18 cellular contexts compared by ENCODE assay signal in the genomic region with DNA sequence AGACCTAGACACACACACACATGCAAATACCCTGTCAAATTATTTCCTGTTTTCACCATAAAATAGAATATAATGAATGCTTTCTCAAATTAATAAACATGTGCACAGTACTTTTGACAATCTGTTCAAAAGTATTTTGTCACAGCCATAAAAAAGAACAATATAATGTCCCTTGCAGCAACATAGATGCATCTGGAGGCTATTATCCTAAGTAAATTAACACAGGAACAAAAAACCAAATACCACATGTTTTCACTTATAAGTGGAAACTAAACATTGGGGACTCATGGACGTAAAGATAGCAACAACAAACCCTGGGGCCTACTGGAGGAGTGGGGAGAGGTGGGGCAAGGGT. TPM values are rescaled to one million over a fixed set of nuclear protein-coding genes. Genes with fewer than 3 reads are reported as not detected.
A peak's percentile ranks its signal among the peaks of the same experiment; 100 is the strongest.
DNase-seq lines count a peak whose midpoint lies in the region; FAIRE-seq and TF ChIP-seq lines count a peak whose summit lies in the region.
"Had no signal": no experiment of that assay in that cellular context is flagged by ENCODE, and none has a peak within 500 bp of the region (broad histone marks: within the 10 kb centered on the region; RNA-seq: fewer than 3 reads in every experiment).

No MANE protein-coding gene starts in this region.

- DNase-seq in EH (ENCODE audit: low read depth) (peak; percentile 11), HFFc6 (no peak), astrocyte (ENCODE audit: low read depth) (no peak), DMS79 treated with DMSO at 0.1 percent for 48 hours (lab: John Stamatoyannopoulos, UW) (no peak), nephron progenitor cell (no peak)
- DNase-seq in stimulated activated naive CD4-positive, alpha-beta T cell treated with Interleukin-2 at 50 U/mL for 16 hours (lab: John Stamatoyannopoulos, UW) = no peak
- DNase-seq: C1 segment of cervical spinal cord; Calu3; CD4-positive, alpha-beta T cell; DMS 273 treated with DMSO at 0.1 percent for 48 hours; GOT3; H9; KBM-7 had no signal

- H3K4me1 ChIP-seq in astrocyte (ENCODE audit: insufficient read depth, low read length) (peaks cover 5% of the 10 kb centered on the region), skeletal muscle satellite cell (ENCODE audit: control insufficient read depth, insufficient read depth, low read length) (peaks cover 20% of the 10 kb centered on the region)

- no peaks in the 10 kb centered on the region for H3K9me3 ChIP-seq in astrocyte (ENCODE audit: insufficient read depth, low read depth, low read length)
- no peaks in the 10 kb centered on the region for H3K9me3 ChIP-seq in skeletal muscle satellite cell (replicated peaks; ENCODE audit: low read length)

- no peaks in the 10 kb centered on the region for H3K36me3 ChIP-seq in astrocyte (ENCODE audit: insufficient read depth, low read length)
- no peaks in the 10 kb centered on the region for H3K36me3 ChIP-seq in skeletal muscle satellite cell (ENCODE audit: insufficient read depth, low read length)

- H3K9me3 Mint-ChIP-seq in HFFc6 (no peaks in the 10 kb centered on the region), astrocyte (ENCODE audit: unreplicated experiment) (no peaks in the 10 kb centered on the region), nephron progenitor cell (no peaks in the 10 kb centered on the region)
- H3K9me3 Mint-ChIP-seq: CD4-positive, alpha-beta T cell had no signal

- H3K27me3 Mint-ChIP-seq in HFFc6 (ENCODE audit: insufficient read depth) (peaks cover 3% of the 10 kb centered on the region; the same call in 1 of the 2 replicates), astrocyte (ENCODE audit: low read depth, unreplicated experiment) (peaks cover 3% of the 10 kb centered on the region), nephron progenitor cell (ENCODE audit: low read depth, poor library complexity) (peaks cover 7% of the 10 kb centered on the region)
- H3K27me3 Mint-ChIP-seq: B cell; CD4-positive, alpha-beta T cell had no signal

- H3K79me2 ChIP-seq in astrocyte (ENCODE audit: insufficient read depth, low read length) = no peaks in the 10 kb centered on the region

- no peak for TF ChIP-seq CTCF in HFFc6 (IDR thresholded peaks at IDR 0.05)
- no peak for TF ChIP-seq CTCF in astrocyte (IDR thresholded peaks at IDR 0.05; ENCODE audit: insufficient read depth, low read depth, low read length)
- no peak for TF ChIP-seq CTCF in nephron progenitor cell (IDR thresholded peaks at IDR 0.05)

- H4K20me1 ChIP-seq in astrocyte (ENCODE audit: insufficient read depth, low read length) = no peaks in the 10 kb centered on the region

- H3K4me2 ChIP-seq in astrocyte (ENCODE audit: low read length) = no peak overlapping the region
- no peak overlapping the region for H3K4me2 ChIP-seq in skeletal muscle satellite cell (ENCODE audit: low read length)

- no peak overlapping the region for H3K4me3 ChIP-seq in astrocyte (ENCODE audit: insufficient read depth, low read depth, low read length)
- H3K4me3 ChIP-seq in skeletal muscle satellite cell (ENCODE audit: low read length) = no peak overlapping the region

- peak overlapping the region; percentile 80; the same call in 1 of the 2 replicates for H3K27ac Mint-ChIP-seq in HFFc6
- H3K27ac Mint-ChIP-seq in astrocyte (ENCODE audit: unreplicated experiment) = no peak overlapping the region
- no peak overlapping the region for H3K27ac Mint-ChIP-seq in nephron progenitor cell
- H3K27ac Mint-ChIP-seq: B cell; CD4-positive, alpha-beta T cell had no signal

- no peak overlapping the region for H3K4me3 Mint-ChIP-seq in HFFc6
- no peak overlapping the region for H3K4me3 Mint-ChIP-seq in astrocyte (ENCODE audit: unreplicated experiment)
- H3K4me3 Mint-ChIP-seq in nephron progenitor cell = no peak overlapping the region
- H3K4me3 Mint-ChIP-seq: B cell; CD4-positive, alpha-beta T cell; H9 had no signal

- peak; percentile 81 for FAIRE-seq in astrocyte (lab: Jason Lieb, UNC)
- FAIRE-seq: G401.6, GM12891 had no signal

- no peak overlapping the region for H3K9ac ChIP-seq in astrocyte (ENCODE audit: low read length)
- H3K9ac ChIP-seq in skeletal muscle satellite cell (ENCODE audit: low read depth, low read length) = peak overlapping the region; percentile 23

- H3K27ac ChIP-seq in astrocyte (ENCODE audit: low read depth, low read length) = no peak overlapping the region

- H3K4me1 Mint-ChIP-seq in HFFc6 (ENCODE audit: low read depth) = peaks cover 22% of the 10 kb centered on the region
- no peaks in the 10 kb centered on the region for H3K4me1 Mint-ChIP-seq in astrocyte (ENCODE audit: low read depth, unreplicated experiment)
- H3K4me1 Mint-ChIP-seq in nephron progenitor cell = peaks cover 5% of the 10 kb centered on the region
- H3K4me1 Mint-ChIP-seq: B cell had no signal

- H3K36me3 Mint-ChIP-seq in HFFc6 (ENCODE audit: low read depth) (no peaks in the 10 kb centered on the region), astrocyte (ENCODE audit: low read depth, unreplicated experiment) (no peaks in the 10 kb centered on the region), nephron progenitor cell (ENCODE audit: low read depth) (peaks cover 6% of the 10 kb centered on the region)

- H2AFZ ChIP-seq in astrocyte (ENCODE audit: low read depth, low read length) = no peak overlapping the region

- no peaks in the 10 kb centered on the region for H3K27me3 ChIP-seq in astrocyte (ENCODE audit: insufficient read depth, low read length)
- H3K27me3 ChIP-seq in skeletal muscle satellite cell (ENCODE audit: control insufficient read depth, insufficient read depth, low read length) = no peaks in the 10 kb centered on the region

RNA-seq across cellular contexts. Expression of gene RAB40A, which starts 15.5 kb away (rescaled TPM):
- total RNA-seq in HFFc6 (2021; fragmentation: NEBNext Ultra II Directional; extraction: Animal tissue kit (Norgen Biotek cat#: 25700)) = under 1 TPM in 4 of 6 experiments, not detected in 2; 0.11 to 0.15 (median 0.13) TPM
- total RNA-seq in astrocyte = 0.07 TPM in 1 of 2 replicates, not detected in the other
- total RNA-seq in skeletal muscle satellite cell (2012; rRNA removed) = 0.22 and 0.25 TPM in 2 replicates
- total RNA-seq: A172, H9 had no signal
